Comparison of ENCODE assay signal across 2 cellular contexts in genomic region chr6:163888030-163888819, GRCh38.
TF ChIP-seq lines count a peak whose summit lies in the region.

No MANE protein-coding gene starts in this region.

TF ChIP-seq in HEK293, 187 proteins besides CTCF, POLR2A, EP300 and RAD21 (continued from another document):
- TF ChIP-seq, protein P1, sequence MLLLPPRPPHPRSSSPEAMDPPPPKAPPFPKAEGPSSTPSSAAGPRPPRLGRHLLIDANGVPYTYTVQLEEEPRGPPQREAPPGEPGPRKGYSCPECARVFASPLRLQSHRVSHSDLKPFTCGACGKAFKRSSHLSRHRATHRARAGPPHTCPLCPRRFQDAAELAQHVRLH (tag by site-specific recombination; IDR thresholded peaks at IDR 0.05): no peak
TF ChIP-seq in HEK293: peak in this region for 1.

TF ChIP-seq in K562, 482 proteins besides CTCF, POLR2A, EP300 and RAD21 (continued from another document):
- TF ChIP-seq FOXA3 (CRISPR knock-in tag; conservative IDR thresholded peaks at IDR 0.05 in 1 of 2, IDR thresholded peaks at IDR 0.05 in 1 of 2) (peak in 1 of 2 experiments; percentile 74; a peak in 2 of 4 replicates), RFX5 (IDR thresholded peaks at IDR 0.05; ENCODE audit: low read depth, low read length) (no peak)
